Comparison of ENCODE assay signal across 20 cellular contexts in genomic region chr12:79000501-79000900, GRCh38.
"Had no signal": no experiment of that assay in that cellular context is flagged by ENCODE, and none has a peak within 500 bp of the region (broad histone marks: within the 10 kb centered on the region; RNA-seq: fewer than 3 reads in every experiment).

No MANE protein-coding gene starts in this region.

- H3K36me3 ChIP-seq: colonic mucosa, esophagus squamous epithelium, gastroesophageal sphincter, thoracic aorta had no signal

- H2AFZ ChIP-seq: hepatocyte had no signal

- DNase-seq: activated CD4-positive, alpha-beta T cell treated with anti-CD3 and anti-CD28 coated beads for 36 hours; activated CD4-positive, alpha-beta T cell treated with anti-CD3 and anti-CD28 coated beads, Interleukin-2, amount 50 U/mL, for 4 hours; activated CD4-positive, CD25-positive, alpha-beta regulatory T cell; activated naive CD4-positive, alpha-beta T cell; activated T-cell treated with anti-CD3 and anti-CD28 coated beads for 4 hours; activated T-cell treated with anti-CD3 and anti-CD28 coated beads, Interleukin-2, amount 50 U/mL, for 72 hours; anterior cingulate cortex; colonic mucosa; effector CD8-positive, alpha-beta T cell; esophagus squamous epithelium; left cardiac atrium; left ventricle myocardium superior; right cardiac atrium; stimulated activated CD4-positive, alpha-beta T cell treated with anti-CD3 and anti-CD28 coated beads, Interleukin-2, amount 100 ng/mL, for 48 hours; stimulated activated naive CD8-positive, alpha-beta T cell treated with anti-CD3 and anti-CD28 coated beads, Interleukin-15, Interleukin-2, amounts not matched to agents 100 U/mL and 50 U/mL, for 24 hours; trophoblast cell had no signal

- H3K9me3 ChIP-seq: colonic mucosa, esophagus squamous epithelium, gastroesophageal sphincter, thoracic aorta had no signal

- H3K4me2 ChIP-seq: hepatocyte had no signal

- H3K4me3 ChIP-seq: colonic mucosa, esophagus squamous epithelium, gastroesophageal sphincter, hepatocyte, thoracic aorta had no signal

- H3K4me1 ChIP-seq: colonic mucosa, esophagus squamous epithelium, gastroesophageal sphincter had no signal

- H3K79me2 ChIP-seq: hepatocyte had no signal

- H3K27ac ChIP-seq: colonic mucosa, epithelial cell of prostate, esophagus squamous epithelium, gastroesophageal sphincter, hepatocyte, thoracic aorta had no signal

- H3K27me3 ChIP-seq: colonic mucosa, esophagus squamous epithelium, gastroesophageal sphincter, hepatocyte had no signal
